12 cellular contexts compared by ENCODE assay signal in genomic region chr7:131400833-131401593, GRCh38.
DNase-seq lines count a peak whose midpoint lies in the region; ATAC-seq and TF ChIP-seq lines count a peak whose summit lies in the region.
"Had no signal": no experiment of that assay in that cellular context is flagged by ENCODE, and none has a peak within 500 bp of the region (broad histone marks: within the 10 kb centered on the region; RNA-seq: fewer than 3 reads in every experiment).

No MANE protein-coding gene starts in this region.

- TF ChIP-seq CTCF in HFFc6 (IDR thresholded peaks at IDR 0.05) (no peak), body of pancreas (IDR thresholded peaks at IDR 0.05) (no peak)

- H3K27me3 ChIP-seq in body of pancreas: no peaks in the 10 kb centered on the region

- H3K36me3 Mint-ChIP-seq in HFFc6 (ENCODE audit: low read depth): peaks cover 48% of the 10 kb centered on the region
- H3K36me3 Mint-ChIP-seq in activated CD4-positive, alpha-beta T cell treated with anti-CD3 and anti-CD28 coated beads, Interleukin-2, amount 10 ng/mL, durations not matched to agents 24 days and 14 days (ENCODE audit: low read depth): peaks cover 47% of the 10 kb centered on the region
- peaks cover 21 to 44% of the 10 kb centered on the region in 2 donors for H3K36me3 Mint-ChIP-seq in activated naive CD4-positive, alpha-beta T cell treated with anti-CD3 and anti-CD28 coated beads, Interleukin-2, amount 50 U/mL, for 72 hours

- no peak overlapping the region for H3K4me3 ChIP-seq in body of pancreas

- peaks cover 34% of the 10 kb centered on the region for H3K4me1 ChIP-seq in body of pancreas

- no peaks in the 10 kb centered on the region for H3K27me3 Mint-ChIP-seq in HFFc6 (ENCODE audit: insufficient read depth)
- H3K27me3 Mint-ChIP-seq in activated CD4-positive, alpha-beta T cell treated with anti-CD3 and anti-CD28 coated beads, Interleukin-2, amount 10 ng/mL, durations not matched to agents 24 days and 14 days: no peaks in the 10 kb centered on the region
- H3K27me3 Mint-ChIP-seq: dendritic cell treated with granulocyte-macrophage colony-stimulating factor and Interleukin-4, amounts not matched to agents 40 ng/mL and 50 ng/mL, for 4 days had no signal

- DNase-seq in HFFc6: peak; percentile 7
- DNase-seq in body of pancreas: no peak
- DNase-seq in inferior parietal cortex (ENCODE audit: extremely low spot score): peak; percentile 22
- peak; percentile 50 for DNase-seq in superior temporal gyrus (ENCODE audit: extremely low spot score)
- DNase-seq in stimulated activated naive CD4-positive, alpha-beta T cell treated with Interleukin-2 at 50 U/mL for 16 hours (lab: John Stamatoyannopoulos, UW): no peak
- DNase-seq in activated CD4-positive, alpha-beta T cell treated with anti-CD3 and anti-CD28 coated beads, Interleukin-2, amount 10 ng/mL, durations not matched to agents 24 days and 14 days: no peak
- DNase-seq in activated naive CD4-positive, alpha-beta T cell treated with anti-CD3 and anti-CD28 coated beads, Interleukin-2, amount 50 U/mL, for 72 hours (ENCODE audit: low spot score in 2 of 2): no peak
- DNase-seq: NCI-H1105, nucleus accumbens had no signal

- peak overlapping the region; percentile 5 to 62 (median 38) for H3K27ac ChIP-seq in body of pancreas

- H3K9me3 Mint-ChIP-seq in HFFc6: no peaks in the 10 kb centered on the region; the same call in 1 of the 2 replicates
- no peaks in the 10 kb centered on the region for H3K9me3 Mint-ChIP-seq in activated CD4-positive, alpha-beta T cell treated with anti-CD3 and anti-CD28 coated beads, Interleukin-2, amount 10 ng/mL, durations not matched to agents 24 days and 14 days
- H3K9me3 Mint-ChIP-seq in activated naive CD4-positive, alpha-beta T cell treated with anti-CD3 and anti-CD28 coated beads, Interleukin-2, amount 50 U/mL, for 72 hours: peaks cover 0 to 6% of the 10 kb centered on the region in 2 donors

- H3K4me1 Mint-ChIP-seq in HFFc6 (ENCODE audit: low read depth): peaks cover 7% of the 10 kb centered on the region
- no peaks in the 10 kb centered on the region for H3K4me1 Mint-ChIP-seq in activated CD4-positive, alpha-beta T cell treated with anti-CD3 and anti-CD28 coated beads, Interleukin-2, amount 10 ng/mL, durations not matched to agents 24 days and 14 days

- ATAC-seq in body of pancreas (peak; percentile 95), GM21737 (IDR thresholded peaks at IDR 0.05; ENCODE audit: unreplicated experiment) (no peak)
- no peak for ATAC-seq in activated naive CD4-positive, alpha-beta T cell treated with anti-CD3 and anti-CD28 coated beads, Interleukin-2, amount 50 U/mL, for 72 hours
- ATAC-seq: HCT116 had no signal

- no peak for TF ChIP-seq POLR2A in body of pancreas (IDR thresholded peaks at IDR 0.05)

- H3K4me3 Mint-ChIP-seq in HFFc6: no peak overlapping the region
- no peak overlapping the region for H3K4me3 Mint-ChIP-seq in activated CD4-positive, alpha-beta T cell treated with anti-CD3 and anti-CD28 coated beads, Interleukin-2, amount 10 ng/mL, durations not matched to agents 24 days and 14 days
- H3K4me3 Mint-ChIP-seq: dendritic cell treated with granulocyte-macrophage colony-stimulating factor and Interleukin-4, amounts not matched to agents 40 ng/mL and 50 ng/mL, for 4 days had no signal

- H3K36me3 ChIP-seq in body of pancreas (replicated peaks in 1 of 2; ENCODE audit: insufficient read depth in 1 of 2, low read depth in 2 of 2): peaks cover 0 to 2% of the 10 kb centered on the region in 2 donors

- peak overlapping the region; percentile 22 for H3K27ac Mint-ChIP-seq in HFFc6
- no peak overlapping the region for H3K27ac Mint-ChIP-seq in activated CD4-positive, alpha-beta T cell treated with anti-CD3 and anti-CD28 coated beads, Interleukin-2, amount 10 ng/mL, durations not matched to agents 24 days and 14 days
- no peak overlapping the region for H3K27ac Mint-ChIP-seq in activated naive CD4-positive, alpha-beta T cell treated with anti-CD3 and anti-CD28 coated beads, Interleukin-2, amount 50 U/mL, for 72 hours
- H3K27ac Mint-ChIP-seq: dendritic cell treated with granulocyte-macrophage colony-stimulating factor and Interleukin-4, amounts not matched to agents 40 ng/mL and 50 ng/mL, for 4 days had no signal

- peaks cover 0 to 6% (median 0%) of the 10 kb centered on the region in 3 donors for H3K9me3 ChIP-seq in body of pancreas

- intact Hi-C loops in body of pancreas (cut with DNase I): no loop called here
- intact Hi-C loops in activated CD4-positive, alpha-beta T cell treated with anti-CD3 and anti-CD28 coated beads, Interleukin-2, amount 10 ng/mL, durations not matched to agents 24 days and 14 days (cut with micrococcal nuclease): no loop called here

Comparison
In these comparisons a context has a peak if more than half of its experiments do, and no peak if none do; other contexts are left out.
1. DNase-seq: peak in HFFc6 (single experiment), inferior parietal cortex (single experiment) and superior temporal gyrus (single experiment); none in body of pancreas (0 of 4), stimulated activated naive CD4-positive, alpha-beta T cell treated with Interleukin-2 at 50 U/mL for 16 hours (single experiment), activated CD4-positive, alpha-beta T cell treated with anti-CD3 and anti-CD28 coated beads, Interleukin-2, amount 10 ng/mL, durations not matched to agents 24 days and 14 days (single experiment) and activated naive CD4-positive, alpha-beta T cell treated with anti-CD3 and anti-CD28 coated beads, Interleukin-2, amount 50 U/mL, for 72 hours (0 of 2).